In the genomic region with DNA sequence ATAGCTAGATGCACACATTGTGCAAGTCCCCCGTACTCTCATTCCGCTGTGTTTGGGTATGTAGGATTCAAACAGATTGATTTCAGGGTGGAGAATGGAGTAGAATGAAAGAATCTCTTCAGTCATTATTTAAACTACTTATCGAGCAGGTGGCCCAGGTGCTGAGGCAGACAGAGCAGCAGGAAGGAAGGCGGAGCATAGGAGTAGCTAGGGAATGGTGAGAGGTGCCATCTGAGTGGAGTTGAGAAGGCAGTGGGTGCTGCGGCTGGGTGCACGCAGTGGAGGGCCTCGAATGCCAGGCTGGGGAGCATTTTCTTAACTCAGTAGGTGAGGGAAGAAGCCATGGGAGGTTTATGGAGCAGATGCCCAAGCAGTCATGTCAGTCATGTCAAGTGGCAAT, we compare ENCODE assay signal across 25 cellular contexts. TPM values are rescaled to one million over a fixed set of nuclear protein-coding genes. Genes with fewer than 3 reads are reported as not detected.
A peak's percentile ranks its signal among the peaks of the same experiment; 100 is the strongest.
DNase-seq lines count a peak whose midpoint lies in the region; ATAC-seq and TF ChIP-seq lines count a peak whose summit lies in the region.
"Had no signal": no experiment of that assay in that cellular context is flagged by ENCODE, and none has a peak within 500 bp of the region (broad histone marks: within the 10 kb centered on the region; RNA-seq: fewer than 3 reads in every experiment).

No MANE protein-coding gene starts in this region.

- no peaks in the 10 kb centered on the region for H3K27me3 Mint-ChIP-seq in WTC11 (ENCODE audit: low read depth)
- H3K27me3 Mint-ChIP-seq: activated CD4-positive, alpha-beta T cell treated with anti-CD3 and anti-CD28 coated beads for 36 hours; activated naive CD8-positive, alpha-beta T cell had no signal

- H3K4me3 ChIP-seq in esophagus muscularis mucosa = no peak overlapping the region
- H3K4me3 ChIP-seq in suprapubic skin = no peak overlapping the region
- no peak overlapping the region for H3K4me3 ChIP-seq in tibial nerve
- H3K4me3 ChIP-seq: HAP-1, psoas muscle, sigmoid colon had no signal

- ATAC-seq in WTC11 = no peak
- no peak for ATAC-seq in HG03280 (IDR thresholded peaks at IDR 0.05; ENCODE audit: unreplicated experiment)
- ATAC-seq: activated CD4-positive, alpha-beta T cell treated with anti-CD3 and anti-CD28 coated beads for 36 hours; activated CD8-positive, alpha-beta T cell treated with anti-CD3 and anti-CD28 coated beads, Interleukin-2, amount 10 ng/mL, durations not matched to agents 7 days and 5 days; CD8-positive, alpha-beta T cell; left ventricle myocardium superior; psoas muscle; stimulated activated naive B cell treated with anti-CD40 and anti-IgM and Interleukin-4, amounts not matched to agents 10 μg/mL and 1 μg/mL and 100 μg/mL, for 72 hours had no signal

- TF ChIP-seq POLR2A in esophagus muscularis mucosa (IDR thresholded peaks at IDR 0.05; ENCODE audit: low read depth) (no peak), suprapubic skin (IDR thresholded peaks at IDR 0.05) (no peak), tibial nerve (IDR thresholded peaks at IDR 0.05) (no peak)

- peaks cover 13% of the 10 kb centered on the region for H3K36me3 Mint-ChIP-seq in WTC11
- H3K36me3 Mint-ChIP-seq: activated naive CD8-positive, alpha-beta T cell; CD8-positive, alpha-beta T cell; stimulated activated naive B cell treated with anti-CD40 and anti-IgM and Interleukin-4, amounts not matched to agents 10 μg/mL and 1 μg/mL and 100 μg/mL, for 72 hours had no signal

- intact Hi-C loops in esophagus muscularis mucosa (cut with DNase I) = no loop called here

- no peak for TF ChIP-seq EP300 in esophagus muscularis mucosa (IDR thresholded peaks at IDR 0.05)
- no peak for TF ChIP-seq EP300 in suprapubic skin (IDR thresholded peaks at IDR 0.05)
- TF ChIP-seq EP300 in tibial nerve (IDR thresholded peaks at IDR 0.05) = no peak

- H3K27ac ChIP-seq in esophagus muscularis mucosa (replicated peaks in 1 of 4) (no peak overlapping the region), suprapubic skin (no peak overlapping the region), tibial nerve (no peak overlapping the region)
- H3K27ac ChIP-seq: psoas muscle had no signal

- TF ChIP-seq CTCF in esophagus muscularis mucosa (IDR thresholded peaks at IDR 0.05) (no peak), WTC11 (IDR thresholded peaks at IDR 0.05) (no peak), suprapubic skin (IDR thresholded peaks at IDR 0.05) (no peak), tibial nerve (IDR thresholded peaks at IDR 0.05) (no peak)

- H3K4me1 ChIP-seq in esophagus muscularis mucosa = peaks cover 8 to 81% (median 61%) of the 10 kb centered on the region in 4 donors
- peaks cover 4% of the 10 kb centered on the region for H3K4me1 ChIP-seq in suprapubic skin
- H3K4me1 ChIP-seq in tibial nerve = no peaks in the 10 kb centered on the region
- H3K4me1 ChIP-seq: psoas muscle had no signal

- H3K9me3 ChIP-seq in esophagus muscularis mucosa = no peaks in the 10 kb centered on the region
- H3K9me3 ChIP-seq in suprapubic skin = no peaks in the 10 kb centered on the region
- H3K9me3 ChIP-seq in tibial nerve = no peaks in the 10 kb centered on the region
- H3K9me3 ChIP-seq: HAP-1, psoas muscle, sigmoid colon had no signal

- no peak overlapping the region for H3K4me3 Mint-ChIP-seq in WTC11
- H3K4me3 Mint-ChIP-seq: activated CD4-positive, alpha-beta T cell treated with anti-CD3 and anti-CD28 coated beads for 36 hours; activated CD8-positive, alpha-beta T cell treated with anti-CD3 and anti-CD28 coated beads, Interleukin-2, amount 10 ng/mL, durations not matched to agents 7 days and 5 days; activated naive CD8-positive, alpha-beta T cell; B cell; CD8-positive, alpha-beta T cell; stimulated activated naive B cell treated with anti-CD40 and anti-IgM and Interleukin-4, amounts not matched to agents 10 μg/mL and 1 μg/mL and 100 μg/mL, for 72 hours; T-helper 2 cell treated with Interferon-gamma antibody and Interleukin-4, amounts not matched to agents 5 μg/mL and 100 μg/mL, for 36 hours had no signal

- H3K27me3 ChIP-seq in esophagus muscularis mucosa (no peaks in the 10 kb centered on the region), suprapubic skin (no peaks in the 10 kb centered on the region), tibial nerve (no peaks in the 10 kb centered on the region)
- H3K27me3 ChIP-seq: sigmoid colon had no signal

- CTCF ChIA-PET in WTC11 (lab: Charles Lee) = interaction anchor here (0.7 to 1.4 kb wide), 2 partner anchors 22 to 382 kb away, joined by 3 to 8 read pairs; no protein-coding TSS in a partner anchor

- DNase-seq in DMS153 treated with DMSO at 0.1 percent for 48 hours (lab: John Stamatoyannopoulos, UW; ENCODE audit: unreplicated experiment) (peak; percentile 36), NCI-H146 treated with DMSO at 0.1 percent for 48 hours (lab: John Stamatoyannopoulos, UW; ENCODE audit: unreplicated experiment) (peak; percentile 85), NCI-H2196 (lab: John Stamatoyannopoulos, UW; ENCODE audit: unreplicated experiment) (peak; percentile 25), esophagus muscularis mucosa (ENCODE audit: extremely low spot score) (peak; percentile 45), WTC11 (ENCODE audit: low spot score) (no peak), suprapubic skin (ENCODE audit: low spot score in 2 of 2) (no peak), tibial nerve (ENCODE audit: low spot score in 2 of 2) (no peak)
- DNase-seq: activated CD4-positive, alpha-beta T cell treated with anti-CD3 and anti-CD28 coated beads for 36 hours; activated CD8-positive, alpha-beta T cell treated with anti-CD3 and anti-CD28 coated beads, Interleukin-2, amount 10 ng/mL, durations not matched to agents 7 days and 5 days; anterior cingulate cortex; CD8-positive, alpha-beta T cell; effector CD8-positive, alpha-beta T cell; glutamatergic neuron; KG1; left ventricle myocardium superior; MM.1S; OCI-M1; psoas muscle; sigmoid colon; stimulated activated naive B cell treated with anti-CD40 and anti-IgM and Interleukin-4, amounts not matched to agents 10 μg/mL and 1 μg/mL and 100 μg/mL, for 72 hours had no signal

- POLR2A ChIA-PET in WTC11 (lab: Charles Lee) = no interaction called here

- WGBS in esophagus muscularis mucosa = 98% methylated on average over 7 of the region's 7 CpGs
- 98% methylated on average over 7 of the region's 7 CpGs for WGBS in suprapubic skin
- 93% methylated on average over 7 of the region's 7 CpGs for WGBS in tibial nerve, 2 donors

- no peaks in the 10 kb centered on the region for H3K4me1 Mint-ChIP-seq in WTC11
- H3K4me1 Mint-ChIP-seq: activated CD4-positive, alpha-beta T cell treated with anti-CD3 and anti-CD28 coated beads for 36 hours; B cell; stimulated activated naive B cell treated with anti-CD40 and anti-IgM and Interleukin-4, amounts not matched to agents 10 μg/mL and 1 μg/mL and 100 μg/mL, for 72 hours had no signal

- peaks cover 0 to 10% (median 5%) of the 10 kb centered on the region in 4 donors for H3K36me3 ChIP-seq in esophagus muscularis mucosa
- H3K36me3 ChIP-seq in suprapubic skin = peaks cover 7% of the 10 kb centered on the region
- H3K36me3 ChIP-seq in tibial nerve = peaks cover 0 to 4% (median 0%) of the 10 kb centered on the region in 3 donors

- no peaks in the 10 kb centered on the region for H3K9me3 Mint-ChIP-seq in WTC11
- H3K9me3 Mint-ChIP-seq: CD8-positive, alpha-beta T cell; stimulated activated naive B cell treated with anti-CD40 and anti-IgM and Interleukin-4, amounts not matched to agents 10 μg/mL and 1 μg/mL and 100 μg/mL, for 72 hours; T-helper 2 cell treated with Interferon-gamma antibody and Interleukin-4, amounts not matched to agents 5 μg/mL and 100 μg/mL, for 36 hours had no signal

- no peak overlapping the region for H3K27ac Mint-ChIP-seq in WTC11
- H3K27ac Mint-ChIP-seq: activated CD4-positive, alpha-beta T cell treated with anti-CD3 and anti-CD28 coated beads for 36 hours; activated CD8-positive, alpha-beta T cell treated with anti-CD3 and anti-CD28 coated beads, Interleukin-2, amount 10 ng/mL, durations not matched to agents 7 days and 5 days; activated naive CD8-positive, alpha-beta T cell; B cell; CD8-positive, alpha-beta T cell; stimulated activated naive B cell treated with anti-CD40 and anti-IgM and Interleukin-4, amounts not matched to agents 10 μg/mL and 1 μg/mL and 100 μg/mL, for 72 hours; T-helper 2 cell treated with Interferon-gamma antibody and Interleukin-4, amounts not matched to agents 5 μg/mL and 100 μg/mL, for 36 hours had no signal

TF ChIP-seq in WTC11, 78 proteins besides CTCF, POLR2A, EP300 and RAD21 (continues in another document):
- TF ChIP-seq ZNF416 (CRISPR knock-in tag; IDR thresholded peaks at IDR 0.05) (no peak), ZNF396 (CRISPR knock-in tag; IDR thresholded peaks at IDR 0.05; ENCODE audit: borderline replicate concordance) (no peak), ZNF425 (CRISPR knock-in tag; conservative IDR thresholded peaks at IDR 0.05) (no peak)
- TF ChIP-seq, protein P1, sequence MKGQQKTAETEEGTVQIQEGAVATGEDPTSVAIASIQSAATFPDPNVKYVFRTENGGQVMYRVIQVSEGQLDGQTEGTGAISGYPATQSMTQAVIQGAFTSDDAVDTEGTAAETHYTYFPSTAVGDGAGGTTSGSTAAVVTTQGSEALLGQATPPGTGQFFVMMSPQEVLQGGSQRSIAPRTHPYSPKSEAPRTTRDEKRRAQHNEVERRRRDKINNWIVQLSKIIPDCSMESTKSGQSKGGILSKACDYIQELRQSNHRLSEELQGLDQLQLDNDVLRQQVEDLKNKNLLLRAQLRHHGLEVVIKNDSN (CRISPR knock-in tag; IDR thresholded peaks at IDR 0.05) = no peak

RNA-seq across cellular contexts. Expression of gene CD101, which starts 45.2 kb away (rescaled TPM):
- 1 to 10 TPM in 2 of 4 donors, under 1 TPM in 2; 0.26 to 1.5 (median 0.87) TPM for total RNA-seq in esophagus muscularis mucosa
- total RNA-seq in WTC11 (2021) = 1.3 to 1.6 TPM (median 1.4 TPM) in 3 replicates
- total RNA-seq in suprapubic skin = 1 to 10 TPM; 1.2 to 5.3 (median 2.8) TPM
- total RNA-seq in tibial nerve = 1 to 10 TPM in 1 of 4 donors, under 1 TPM in 2, not detected in 1; under 0.01 to 2.9 (median 0.59) TPM
- total RNA-seq: B cell had no signal

RNA-seq across cellular contexts. Expression of gene PTGFRN, which starts 46.7 kb away (rescaled TPM):
- total RNA-seq in esophagus muscularis mucosa (100 to 1,000 TPM in 3 of 4 donors, 10 to 100 TPM in 1; 69.1 to 150 (median 106) TPM), WTC11 (2021) (38.2 to 39.6 TPM (median 38.7 TPM) in 3 replicates), suprapubic skin (10 to 100 TPM; 64.5 to 92.0 (median 83.9) TPM), tibial nerve (10 to 100 TPM; 10.2 to 19.0 (median 14.7) TPM)

Comparison
In these comparisons a context has a peak if more than half of its experiments do, and no peak if none do; other contexts are left out.
1. DNase-seq: peak in DMS153 treated with DMSO at 0.1 percent for 48 hours (single experiment), NCI-H146 treated with DMSO at 0.1 percent for 48 hours (single experiment), NCI-H2196 (single experiment) and esophagus muscularis mucosa (single experiment); none in WTC11 (single experiment), suprapubic skin (0 of 2) and tibial nerve (0 of 2).